Comparison of ENCODE assay signal across 22 cellular contexts in genomic region chr16:56629531-56629930, GRCh38. TPM values are rescaled to one million over a fixed set of nuclear protein-coding genes. Genes with fewer than 3 reads are reported as not detected.
DNase-seq lines count a peak whose midpoint lies in the region; ATAC-seq and TF ChIP-seq lines count a peak whose summit lies in the region.
"Had no signal": no experiment of that assay in that cellular context is flagged by ENCODE, and none has a peak within 500 bp of the region (broad histone marks: within the 10 kb centered on the region; RNA-seq: fewer than 3 reads in every experiment).

No MANE protein-coding gene starts in this region.

- H3K27ac ChIP-seq in adrenal gland, result peak overlapping the region in 3 of 5 donors; percentile 32 to 48 (median 38)
- H3K27ac ChIP-seq in skeletal muscle tissue (ENCODE audit: low read depth, low read length), result peak overlapping the region; percentile 52
- H3K27ac ChIP-seq: SK-N-MC had no signal

- intact Hi-C loops in adrenal gland (cut with DNase I), result no loop called here

- 56 to 59% (median 57%) methylated on average over 3 of the region's 3 CpGs for WGBS in adrenal gland, 4 donors

- H3K4me3 ChIP-seq in adrenal gland (no peak overlapping the region), skeletal muscle tissue (ENCODE audit: low read length in 3 of 3) (no peak overlapping the region)
- H3K4me3 ChIP-seq: SK-N-MC had no signal

- DNase-seq in NCI-H82 (lab: John Stamatoyannopoulos, UW), result peak; percentile 43
- DNase-seq in NCI-H82 treated with DMSO at 0.1 percent for 48 hours (lab: John Stamatoyannopoulos, UW; ENCODE audit: unreplicated experiment), result no peak
- no peak for DNase-seq in adrenal gland
- no peak for DNase-seq in NCI-H524 (lab: John Stamatoyannopoulos, UW)
- DNase-seq: 8988T; BE2C; CD4-positive, alpha-beta T cell; DMS53; GOT3; NCI-H1436; NCI-H2029; NCI-H2171 treated with DMSO at 0.1 percent for 48 hours; NCI-H446 treated with DMSO at 0.1 percent for 48 hours; NCI-H774; Right ventricle myocardium superior had no signal

- no peak for TF ChIP-seq POLR2A in adrenal gland (IDR thresholded peaks at IDR 0.05)

- ATAC-seq in HG03432 (IDR thresholded peaks at IDR 0.05; ENCODE audit: unreplicated experiment) (peak; percentile 3), GM18870 (IDR thresholded peaks at IDR 0.05; ENCODE audit: unreplicated experiment) (no peak), GM19324 (IDR thresholded peaks at IDR 0.05; ENCODE audit: low FRiP score, unreplicated experiment) (no peak)
- ATAC-seq: Panc1 had no signal

- H3K27me3 ChIP-seq in adrenal gland (no peaks in the 10 kb centered on the region), skeletal muscle tissue (ENCODE audit: control insufficient read depth in 3 of 3, insufficient read depth in 3 of 3, low read length in 3 of 3) (peaks cover 0 to 7% (median 3%) of the 10 kb centered on the region in 3 donors)

- no peak for TF ChIP-seq CTCF in adrenal gland (IDR thresholded peaks at IDR 0.05)

- no peaks in the 10 kb centered on the region for H3K9me3 ChIP-seq in adrenal gland (replicated peaks in 1 of 3)
- H3K9me3 ChIP-seq in skeletal muscle tissue (ENCODE audit: control insufficient read depth in 3 of 3, low read length in 3 of 3), result no peaks in the 10 kb centered on the region
- H3K9me3 ChIP-seq: BE2C had no signal

- H3K4me1 ChIP-seq in adrenal gland (replicated peaks in 1 of 2) (peaks cover 13 to 20% of the 10 kb centered on the region in 2 donors), skeletal muscle tissue (ENCODE audit: control insufficient read depth in 3 of 3, insufficient read depth in 3 of 3, low read length in 3 of 3) (peaks cover 32 to 50% (median 49%) of the 10 kb centered on the region in 3 donors)

- H3K9ac ChIP-seq in skeletal muscle tissue (ENCODE audit: low read depth in 1 of 3, low read length in 3 of 3), result peak overlapping the region in 2 of 3 donors; percentile 26 to 30

- H3K36me3 ChIP-seq in adrenal gland (replicated peaks in 1 of 2) (no peaks in the 10 kb centered on the region), skeletal muscle tissue (ENCODE audit: control insufficient read depth in 3 of 3, insufficient read depth in 3 of 3, low read length in 3 of 3) (no peaks in the 10 kb centered on the region)
- H3K36me3 ChIP-seq: BE2C had no signal

RNA-seq across cellular contexts. Expression of gene MT1M, which starts 2.9 kb away (rescaled TPM):
- 10 to 100 TPM in 4 of 8 donors, 1 to 10 TPM in 4; 5.1 to 14.4 (median 10.6) TPM for total RNA-seq in adrenal gland
- 10 to 100 TPM in 1 of 3 donors, 1 to 10 TPM in 2; 6.0 to 50.3 (median 8.0) TPM for polyA plus RNA-seq in adrenal gland
- 2.1 TPM for total RNA-seq in skeletal muscle tissue
- total RNA-seq: CD4-positive, alpha-beta T cell had no signal

RNA-seq across cellular contexts. Expression of gene MT1E, which starts 4.0 kb away (rescaled TPM):
- 1,000 to 10,000 TPM in 1 of 8 donors, 100 to 1,000 TPM in 7; 126 to 1,395 (median 358) TPM for total RNA-seq in adrenal gland
- polyA plus RNA-seq in adrenal gland, result 1,000 to 10,000 TPM in 1 of 3 donors, 100 to 1,000 TPM in 2; 452 to 1,382 (median 541) TPM
- total RNA-seq in skeletal muscle tissue, result 18.8 TPM

RNA-seq across cellular contexts. Expression of gene MT1A, which starts 8.9 kb away (rescaled TPM):
- total RNA-seq in adrenal gland, result 10 to 100 TPM in 4 of 8 donors, 1 to 10 TPM in 3, not detected in 1; 6.9 to 85.1 (median 12.4) TPM
- polyA plus RNA-seq in adrenal gland, result 100 to 1,000 TPM in 2 of 3 donors, 10 to 100 TPM in 1; 16.5 to 273 (median 100) TPM
- total RNA-seq in skeletal muscle tissue, result not detected
- total RNA-seq: CD4-positive, alpha-beta T cell had no signal

RNA-seq across cellular contexts. Expression of gene MT2A, which starts 21.1 kb away (rescaled TPM):
- total RNA-seq in adrenal gland (1,000 to 10,000 TPM in 3 of 8 donors, 100 to 1,000 TPM in 4, 10 to 100 TPM in 1; 43.8 to 6,828 (median 533) TPM), skeletal muscle tissue (2.1 TPM)
- polyA plus RNA-seq in adrenal gland, result 1,000 to 10,000 TPM in 1 of 3 donors, 100 to 1,000 TPM in 2; 442 to 2,904 (median 888) TPM

RNA-seq across cellular contexts. Expression of gene MT1B, which starts 22.2 kb away (rescaled TPM):
- not detected for total RNA-seq in adrenal gland
- polyA plus RNA-seq in adrenal gland, result not detected
- not detected for total RNA-seq in skeletal muscle tissue
- total RNA-seq: CD4-positive, alpha-beta T cell; LHCN-M2; Right ventricle myocardium superior had no signal
